ENCODE assay signal across 7 cellular contexts in the genomic region with DNA sequence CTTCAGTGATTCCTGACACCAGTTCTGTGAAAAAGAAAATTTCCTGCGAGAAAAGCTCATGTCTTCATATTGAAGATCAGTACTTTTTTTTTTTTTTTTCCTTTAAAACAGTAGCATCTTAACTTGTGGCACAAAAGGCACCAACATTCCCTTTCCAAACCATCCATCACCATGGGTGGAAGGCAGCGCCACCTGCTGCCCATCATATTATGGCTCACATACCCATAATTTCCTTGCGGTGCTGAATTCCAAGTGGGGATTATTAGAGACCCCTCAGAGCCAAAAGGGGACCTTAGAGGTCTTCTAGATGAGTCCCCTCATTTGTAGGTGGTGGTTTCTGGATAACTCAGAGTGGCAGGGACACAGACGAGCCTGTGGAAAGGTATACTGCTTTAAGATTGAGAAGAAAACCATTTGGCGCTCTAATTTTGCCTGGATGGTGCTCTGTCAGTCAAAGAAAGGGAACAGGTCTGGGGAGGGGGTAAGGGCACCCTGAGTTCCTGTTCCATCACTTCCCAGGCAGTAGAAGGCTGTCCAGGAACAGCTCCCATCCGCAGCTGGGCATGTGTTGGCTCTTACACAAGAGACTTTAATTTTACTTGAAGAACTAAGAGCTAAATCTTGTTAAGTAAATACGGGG. TPM values are rescaled to one million over a fixed set of nuclear protein-coding genes. Genes with fewer than 3 reads are reported as not detected.
A peak's percentile ranks its signal among the peaks of the same experiment; 100 is the strongest.
DNase-seq lines count a peak whose midpoint lies in the region; ATAC-seq, FAIRE-seq and TF ChIP-seq lines count a peak whose summit lies in the region.

No MANE protein-coding gene starts in this region.

- FAIRE-seq in endothelial cell of umbilical vein (lab: Jason Lieb, UNC) = peak; percentile 87

- peak; percentile 67 for DNase-seq in ELF-1 (ENCODE audit: low read depth, low spot score)
- peak; percentile 73 for DNase-seq in activated CD4-positive, alpha-beta T cell treated with anti-CD3 and anti-CD28 coated beads for 36 hours
- DNase-seq in endothelial cell of umbilical vein (ENCODE audit: low read depth, low spot score) = peak; percentile 56
- DNase-seq in uterus = peak; percentile 50 to 61

- TF ChIP-seq POLR2A in endothelial cell of umbilical vein (IDR thresholded peaks at IDR 0.05; ENCODE audit: low read depth, low read length) = no peak
- no peak for TF ChIP-seq POLR2A in uterus (IDR thresholded peaks at IDR 0.05)

- ATAC-seq in activated CD4-positive, alpha-beta T cell treated with anti-CD3 and anti-CD28 coated beads for 36 hours = no peak
- no peak for ATAC-seq in GM21619 (IDR thresholded peaks at IDR 0.05; ENCODE audit: unreplicated experiment)

- no peaks in the 10 kb centered on the region for H3K4me1 Mint-ChIP-seq in activated CD4-positive, alpha-beta T cell treated with anti-CD3 and anti-CD28 coated beads for 36 hours
- H3K4me1 Mint-ChIP-seq in nephron = no peaks in the 10 kb centered on the region

- H3K27ac ChIP-seq in endothelial cell of umbilical vein (ENCODE audit: insufficient read depth, low read depth, low read length) = no peak overlapping the region
- no peak overlapping the region for H3K27ac ChIP-seq in uterus

- no peaks in the 10 kb centered on the region for H3K27me3 Mint-ChIP-seq in activated CD4-positive, alpha-beta T cell treated with anti-CD3 and anti-CD28 coated beads for 36 hours
- no peaks in the 10 kb centered on the region for H3K27me3 Mint-ChIP-seq in nephron (ENCODE audit: low read depth)

- peaks cover 18% of the 10 kb centered on the region for H3K36me3 Mint-ChIP-seq in activated CD4-positive, alpha-beta T cell treated with anti-CD3 and anti-CD28 coated beads for 36 hours (ENCODE audit: low read depth)
- peaks cover 35% of the 10 kb centered on the region for H3K36me3 Mint-ChIP-seq in nephron (ENCODE audit: low read depth)

- peak; percentile 93 for TF ChIP-seq CTCF in LNCAP (IDR thresholded peaks at IDR 0.05)
- peak; percentile 84 to 93 for TF ChIP-seq CTCF in endothelial cell of umbilical vein (IDR thresholded peaks at IDR 0.05; ENCODE audit: extremely low read depth in 1 of 2, insufficient read depth in 1 of 2, low read depth in 1 of 2, low read length in 2 of 2)
- TF ChIP-seq CTCF in nephron (IDR thresholded peaks at IDR 0.05; ENCODE audit: unreplicated experiment in 3 of 3) = peak; percentile 64 to 75 (median 67)
- peak; percentile 60 to 83 (median 66) for TF ChIP-seq CTCF in uterus (IDR thresholded peaks at IDR 0.05)

- intact Hi-C loops in activated CD4-positive, alpha-beta T cell treated with anti-CD3 and anti-CD28 coated beads for 36 hours (cut with DNase I, micrococcal nuclease) = no loop called here
- intact Hi-C loops in endothelial cell of umbilical vein (cut with micrococcal nuclease) = no loop called here
- intact Hi-C loops in uterus (cut with DNase I; ENCODE audit: low total_unique reads) = no loop called here

- H3K9me1 ChIP-seq in endothelial cell of umbilical vein (replicated peaks; ENCODE audit: control insufficient read depth, extremely low read depth, insufficient read depth, low read length) = no peaks in the 10 kb centered on the region

- H3K4me2 ChIP-seq in endothelial cell of umbilical vein (ENCODE audit: insufficient read depth, low read length) = no peak overlapping the region

- H4K20me1 ChIP-seq in endothelial cell of umbilical vein (replicated peaks; ENCODE audit: control insufficient read depth, extremely low read depth, insufficient read depth, low read length) = no peaks in the 10 kb centered on the region

- H3K36me3 ChIP-seq in endothelial cell of umbilical vein (ENCODE audit: control insufficient read depth in 2 of 2, extremely low read depth in 1 of 2, insufficient read depth in 2 of 2, low read length in 2 of 2) = peaks cover 2 to 15% of the 10 kb centered on the region in 2 experiments
- H3K36me3 ChIP-seq in uterus = no peaks in the 10 kb centered on the region

- CTCF ChIA-PET in activated CD4-positive, alpha-beta T cell treated with anti-CD3 and anti-CD28 coated beads for 36 hours (lab: Charles Lee) = interaction anchor here (0.6 to 19.2 kb wide), 55 partner anchors 8 to 697 kb away, joined by 3 to 473 read pairs (median 4); a partner anchor contains a TSS
- CTCF ChIA-PET in endothelial cell of umbilical vein (lab: Charles Lee) = interaction anchor here (0.6 to 3.2 kb wide), 40 partner anchors 8 to 279 kb away, joined by 3 to 55 read pairs (median 4); a partner anchor contains a TSS

- H2AFZ ChIP-seq in endothelial cell of umbilical vein (ENCODE audit: low read depth, low read length) = no peak overlapping the region

- H3K79me2 ChIP-seq in endothelial cell of umbilical vein (ENCODE audit: control insufficient read depth, insufficient read depth, low read length) = no peaks in the 10 kb centered on the region

- no peak overlapping the region for H3K9ac ChIP-seq in endothelial cell of umbilical vein (replicated peaks; ENCODE audit: extremely low read depth, insufficient read depth, low read length)

- no peak overlapping the region for H3K27ac Mint-ChIP-seq in activated CD4-positive, alpha-beta T cell treated with anti-CD3 and anti-CD28 coated beads for 36 hours
- H3K27ac Mint-ChIP-seq in nephron = no peak overlapping the region

- H3K4me1 ChIP-seq in endothelial cell of umbilical vein (ENCODE audit: control insufficient read depth, extremely low read depth, insufficient read depth, low read length) (peaks cover 2% of the 10 kb centered on the region), uterus (no peaks in the 10 kb centered on the region)

- no peaks in the 10 kb centered on the region for H3K9me3 ChIP-seq in endothelial cell of umbilical vein (replicated peaks; ENCODE audit: control insufficient read depth, insufficient read depth, low read length)
- no peaks in the 10 kb centered on the region for H3K9me3 ChIP-seq in uterus

- no peak overlapping the region for H3K4me3 ChIP-seq in endothelial cell of umbilical vein (replicated peaks in 1 of 3; ENCODE audit: insufficient read depth in 1 of 3, low read depth in 1 of 3, low read length in 3 of 3)
- H3K4me3 ChIP-seq in uterus = no peak overlapping the region

- dilution Hi-C loops in endothelial cell of umbilical vein (cut with MboI; ENCODE audit: extremely low pct_ligation_motif_present, low sequenced_read_pairs) = loop anchor here (5.0 kb wide), 1 partner anchor 64 kb away; no protein-coding TSS in a partner anchor

- no peak overlapping the region for H3K4me3 Mint-ChIP-seq in activated CD4-positive, alpha-beta T cell treated with anti-CD3 and anti-CD28 coated beads for 36 hours
- no peak overlapping the region for H3K4me3 Mint-ChIP-seq in nephron

- H3K27me3 ChIP-seq in endothelial cell of umbilical vein (ENCODE audit: control insufficient read depth in 2 of 2, insufficient read depth in 2 of 2, low read length in 2 of 2) (no peaks in the 10 kb centered on the region), uterus (no peaks in the 10 kb centered on the region)

- no peaks in the 10 kb centered on the region for H3K9me3 Mint-ChIP-seq in activated CD4-positive, alpha-beta T cell treated with anti-CD3 and anti-CD28 coated beads for 36 hours (ENCODE audit: low read depth)
- H3K9me3 Mint-ChIP-seq in nephron = no peaks in the 10 kb centered on the region

- no TSS peak for BruUV-seq in endothelial cell of umbilical vein (replicated peaks; lab: Mats Ljungman, UMichigan)

- POLR2A ChIA-PET in activated CD4-positive, alpha-beta T cell treated with anti-CD3 and anti-CD28 coated beads for 36 hours (lab: Charles Lee) = no interaction called here
- POLR2A ChIA-PET in endothelial cell of umbilical vein (lab: Charles Lee) = no interaction called here

TF ChIP-seq in endothelial cell of umbilical vein, 7 proteins besides CTCF, POLR2A, EP300 and RAD21 (continues in another document):
- TF ChIP-seq EZH2 (IDR thresholded peaks at IDR 0.05; ENCODE audit: borderline replicate concordance, low read depth, low read length, severe bottlenecking) (no peak), GATA2 (IDR thresholded peaks at IDR 0.05; ENCODE audit: insufficient read depth, insufficient read length, low read depth, low read length) (no peak), MYC (IDR thresholded peaks at IDR 0.05; ENCODE audit: low read depth, low read length) (no peak), POLR2AphosphoS5 (IDR thresholded peaks at IDR 0.05; ENCODE audit: insufficient read depth, low read depth, low read length) (no peak)

RNA-seq across cellular contexts. Expression of a gene that starts 7.9 kb away (rescaled TPM):
- not detected for total RNA-seq in activated CD4-positive, alpha-beta T cell treated with anti-CD3 and anti-CD28 coated beads for 36 hours
- total RNA-seq in endothelial cell of umbilical vein = not detected in 2 replicates
- polyA plus RNA-seq in endothelial cell of umbilical vein = not detected in 2 replicates
- polyA plus RNA-seq in endothelial cell of umbilical vein (2011; cell fraction: cytosol; rRNA removed) = not detected in 2 replicates
- not detected in 2 replicates for polyA plus RNA-seq in endothelial cell of umbilical vein (2011; cell fraction: nucleus; rRNA removed)
- not detected in 2 replicates for polyA plus RNA-seq in endothelial cell of umbilical vein (2012)
- not detected in 2 replicates for polyA minus RNA-seq in endothelial cell of umbilical vein
- polyA minus RNA-seq in endothelial cell of umbilical vein (2011; cell fraction: cytosol; rRNA and poly(A)+ RNA removed) = not detected
- not detected in 2 replicates for polyA minus RNA-seq in endothelial cell of umbilical vein (2011; cell fraction: nucleus; rRNA and poly(A)+ RNA removed)
- total RNA-seq in uterus = not detected

RNA-seq across cellular contexts. Expression of a gene that starts 12.2 kb away (rescaled TPM):
- 10 to 100 TPM; 23.4 to 24.8 TPM for total RNA-seq in activated CD4-positive, alpha-beta T cell treated with anti-CD3 and anti-CD28 coated beads for 36 hours
- total RNA-seq in endothelial cell of umbilical vein (51.4 and 57.7 TPM in 2 replicates), uterus (10 to 100 TPM; 28.4 to 88.1 (median 39.8) TPM)
- 46.8 and 55.2 TPM in 2 replicates for polyA plus RNA-seq in endothelial cell of umbilical vein
- 37.1 and 43.9 TPM in 2 replicates for polyA plus RNA-seq in endothelial cell of umbilical vein (2011; cell fraction: cytosol; rRNA removed)
- 50.4 and 52.5 TPM in 2 replicates for polyA plus RNA-seq in endothelial cell of umbilical vein (2011; cell fraction: nucleus; rRNA removed)
- polyA plus RNA-seq in endothelial cell of umbilical vein (2012) = 39.6 and 55.8 TPM in 2 replicates
- polyA minus RNA-seq in endothelial cell of umbilical vein = 66.2 and 71.7 TPM in 2 replicates
- 27.1 TPM for polyA minus RNA-seq in endothelial cell of umbilical vein (2011; cell fraction: cytosol; rRNA and poly(A)+ RNA removed)
- polyA minus RNA-seq in endothelial cell of umbilical vein (2011; cell fraction: nucleus; rRNA and poly(A)+ RNA removed) = 32.3 and 40.5 TPM in 2 replicates

RNA-seq across cellular contexts. Expression of a gene that starts 13.7 kb away (rescaled TPM):
- not detected for total RNA-seq in activated CD4-positive, alpha-beta T cell treated with anti-CD3 and anti-CD28 coated beads for 36 hours
- total RNA-seq in endothelial cell of umbilical vein (not detected in 2 replicates), uterus (not detected)
- polyA plus RNA-seq in endothelial cell of umbilical vein = not detected in 2 replicates
- polyA plus RNA-seq in endothelial cell of umbilical vein (2011; cell fraction: cytosol; rRNA removed) = not detected in 2 replicates
- polyA plus RNA-seq in endothelial cell of umbilical vein (2011; cell fraction: nucleus; rRNA removed) = not detected in 2 replicates
- polyA plus RNA-seq in endothelial cell of umbilical vein (2012) = not detected in 2 replicates
- polyA minus RNA-seq in endothelial cell of umbilical vein = not detected in 2 replicates
- polyA minus RNA-seq in endothelial cell of umbilical vein (2011; cell fraction: cytosol; rRNA and poly(A)+ RNA removed) = not detected
- polyA minus RNA-seq in endothelial cell of umbilical vein (2011; cell fraction: nucleus; rRNA and poly(A)+ RNA removed) = not detected in 2 replicates
